1 cellular context compared by ENCODE assay signal in the genomic region with DNA sequence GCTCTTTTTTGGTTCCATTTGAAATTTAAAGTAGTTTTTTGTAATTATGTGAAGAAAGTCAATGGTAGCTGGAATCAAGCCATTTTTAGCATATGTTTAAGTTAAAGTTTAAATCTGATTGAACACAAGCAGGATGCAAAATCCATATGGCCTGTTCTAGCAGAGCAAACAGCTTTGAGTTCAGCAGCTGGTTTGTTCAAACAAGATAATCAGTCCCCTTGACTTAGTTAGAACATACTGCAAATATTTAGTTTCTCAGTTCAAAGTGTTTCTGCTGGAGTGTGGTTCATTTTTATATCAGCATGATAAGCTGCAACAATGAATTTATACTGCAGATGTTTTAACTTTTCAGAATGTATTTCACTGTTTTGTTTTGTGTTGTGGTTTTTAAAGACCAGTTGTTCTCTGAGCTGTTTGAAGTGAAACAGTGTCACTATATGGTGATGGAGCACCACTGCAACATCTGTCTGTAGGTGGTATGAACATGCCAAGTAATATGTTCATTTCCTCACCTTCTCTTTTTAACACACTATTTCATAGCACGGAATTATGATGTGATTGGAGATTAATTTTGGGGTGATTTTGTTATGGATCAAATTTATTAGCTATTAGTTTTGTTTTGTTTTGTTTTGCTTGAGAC.
TF ChIP-seq lines count a peak whose summit lies in the region.

No MANE protein-coding gene starts in this region.

TF ChIP-seq in HCT116, 20 proteins besides CTCF, POLR2A, EP300 and RAD21 (continued from another document):
- TF ChIP-seq, protein P1, sequence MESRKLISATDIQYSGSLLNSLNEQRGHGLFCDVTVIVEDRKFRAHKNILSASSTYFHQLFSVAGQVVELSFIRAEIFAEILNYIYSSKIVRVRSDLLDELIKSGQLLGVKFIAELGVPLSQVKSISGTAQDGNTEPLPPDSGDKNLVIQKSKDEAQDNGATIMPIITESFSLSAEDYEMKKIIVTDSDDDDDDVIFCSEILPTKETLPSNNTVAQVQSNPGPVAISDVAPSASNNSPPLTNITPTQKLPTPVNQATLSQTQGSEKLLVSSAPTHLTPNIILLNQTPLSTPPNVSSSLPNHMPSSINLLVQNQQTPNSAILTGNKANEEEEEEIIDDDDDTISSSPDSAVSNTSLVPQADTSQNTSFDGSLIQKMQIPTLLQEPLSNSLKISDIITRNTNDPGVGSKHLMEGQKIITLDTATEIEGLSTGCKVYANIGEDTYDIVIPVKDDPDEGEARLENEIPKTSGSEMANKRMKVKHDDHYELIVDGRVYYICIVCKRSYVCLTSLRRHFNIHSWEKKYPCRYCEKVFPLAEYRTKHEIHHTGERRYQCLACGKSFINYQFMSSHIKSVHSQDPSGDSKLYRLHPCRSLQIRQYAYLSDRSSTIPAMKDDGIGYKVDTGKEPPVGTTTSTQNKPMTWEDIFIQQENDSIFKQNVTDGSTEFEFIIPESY (IDR thresholded peaks at IDR 0.05; ENCODE audit: extremely low read depth, insufficient replicate concordance, low read length), result no peak
